In genomic region chr1:70487910-70488665, GRCh38 we compare ENCODE assay signal across 7 cellular contexts.
DNase-seq lines count a peak whose midpoint lies in the region; ATAC-seq, FAIRE-seq and TF ChIP-seq lines count a peak whose summit lies in the region.

No MANE protein-coding gene starts in this region.

- peak; percentile 79 for TF ChIP-seq CTCF in HL-60 (IDR thresholded peaks at IDR 0.05; ENCODE audit: insufficient read depth, low read length)

- DNase-seq in DMS53 treated with DMSO at 0.1 percent for 48 hours (lab: John Stamatoyannopoulos, UW; ENCODE audit: unreplicated experiment) (peak; percentile 49), HL-60 (ENCODE audit: low read depth in 1 of 2, low spot score in 1 of 2) (peak in 1 of 2 experiments; percentile 25), SK-N-DZ (ENCODE audit: low spot score) (peak; percentile 34), frontal cortex (ENCODE audit: low spot score in 2 of 2) (peak; percentile 4 to 16), putamen (ENCODE audit: low spot score) (peak; percentile 7)
- no peak for DNase-seq in stimulated activated naive CD4-positive, alpha-beta T cell treated with Interleukin-2 at 50 U/mL for 16 hours (lab: John Stamatoyannopoulos, UW)

- peaks cover 2% of the 10 kb centered on the region for H3K27me3 ChIP-seq in HL-60 (ENCODE audit: insufficient read depth, poor library complexity, severe bottlenecking)

- H3K27ac ChIP-seq in HL-60 (replicated peaks), result no peak overlapping the region

- no peak for FAIRE-seq in frontal cortex (lab: Jason Lieb, UNC)

- H3K4me3 ChIP-seq in HL-60 (replicated peaks; ENCODE audit: insufficient read depth, low read length), result no peak overlapping the region

- ATAC-seq in GM19043 (IDR thresholded peaks at IDR 0.05; ENCODE audit: low read depth, unreplicated experiment), result peak; percentile 64
